ENCODE assay signal across 11 cellular contexts in genomic region chr2:220504890-220505564, GRCh38.
DNase-seq lines count a peak whose midpoint lies in the region; ATAC-seq and TF ChIP-seq lines count a peak whose summit lies in the region.
"Had no signal": no experiment of that assay in that cellular context is flagged by ENCODE, and none has a peak within 500 bp of the region (broad histone marks: within the 10 kb centered on the region; RNA-seq: fewer than 3 reads in every experiment).

No MANE protein-coding gene starts in this region.

- H3K36me3 ChIP-seq in hepatocyte (replicated peaks; ENCODE audit: insufficient read depth, low read depth), result no peaks in the 10 kb centered on the region
- no peaks in the 10 kb centered on the region for H3K36me3 ChIP-seq in upper lobe of left lung

- H3K27ac Mint-ChIP-seq in mesothelial cell of epicardium, result no peak overlapping the region

- ATAC-seq in upper lobe of left lung (ENCODE audit: low FRiP score in 2 of 2), result no peak

- H3K79me2 ChIP-seq in hepatocyte, result no peaks in the 10 kb centered on the region

- no peak for TF ChIP-seq CTCF in AG10803 (conservative IDR thresholded peaks at IDR 0.05; ENCODE audit: low read length)
- TF ChIP-seq CTCF in hepatocyte (IDR thresholded peaks at IDR 0.05; ENCODE audit: poor library complexity), result no peak
- no peak for TF ChIP-seq CTCF in upper lobe of left lung (IDR thresholded peaks at IDR 0.05)
- TF ChIP-seq CTCF in mesothelial cell of epicardium (IDR thresholded peaks at IDR 0.05; ENCODE audit: unreplicated experiment), result no peak

- peak; percentile 44 for DNase-seq in AG10803 (ENCODE audit: low read depth)
- DNase-seq in M059J (ENCODE audit: low read depth), result peak; percentile 77
- peak; percentile 89 for DNase-seq in SHP77 treated with DMSO at 0.1 percent for 48 hours (lab: John Stamatoyannopoulos, UW)
- peak; percentile 48 for DNase-seq in hepatocyte (ENCODE audit: low spot score)
- DNase-seq in HuH-7.5 (ENCODE audit: low spot score), result no peak
- no peak for DNase-seq in upper lobe of left lung
- DNase-seq in activated CD8-positive, alpha-beta memory T cell treated with anti-CD3 and anti-CD28 coated beads, Interleukin-2, amount 50 U/mL, for 48 hours, result no peak
- DNase-seq in mesothelial cell of epicardium (ENCODE audit: low spot score in 2 of 2, unreplicated experiment in 2 of 2), result no peak
- DNase-seq: C1 segment of cervical spinal cord; cerebellar nuclear complex; stimulated activated CD4-positive, alpha-beta T cell treated with anti-CD3 and anti-CD28 coated beads, Interleukin-4, amount 100 ng/mL, for 4 hours had no signal

- no peak for TF ChIP-seq EP300 in upper lobe of left lung (IDR thresholded peaks at IDR 0.05)

- H3K4me1 ChIP-seq in hepatocyte (ENCODE audit: insufficient read depth) (no peaks in the 10 kb centered on the region), upper lobe of left lung (peaks cover 0 to 3% (median 0%) of the 10 kb centered on the region in 4 donors)

- peak overlapping the region; percentile 32 for H2AFZ ChIP-seq in hepatocyte

- TF ChIP-seq POLR2A in upper lobe of left lung (IDR thresholded peaks at IDR 0.05), result no peak

- H3K4me3 Mint-ChIP-seq in mesothelial cell of epicardium, result no peak overlapping the region

- H4K20me1 ChIP-seq in hepatocyte (ENCODE audit: insufficient read depth, poor library complexity, severe bottlenecking), result no peaks in the 10 kb centered on the region

- H3K4me1 Mint-ChIP-seq in mesothelial cell of epicardium, result peaks cover 45% of the 10 kb centered on the region

- no peaks in the 10 kb centered on the region for H3K9me3 ChIP-seq in hepatocyte (ENCODE audit: low read depth)
- H3K9me3 ChIP-seq in upper lobe of left lung, result no peaks in the 10 kb centered on the region

- H3K9me2 ChIP-seq in hepatocyte (replicated peaks; ENCODE audit: insufficient read depth), result no peaks in the 10 kb centered on the region

- WGBS in hepatocyte (ENCODE audit: low lambda C conversion rate, missing lambda C conversion rate), result 37% methylated on average over 2 of the region's 2 CpGs
- WGBS in upper lobe of left lung, 2 donors, result 11 to 31% methylated on average over 2 of the region's 2 CpGs

- H3K4me2 ChIP-seq in hepatocyte, result peak overlapping the region; percentile 15

- H3K27me3 Mint-ChIP-seq in mesothelial cell of epicardium (ENCODE audit: low read depth), result no peaks in the 10 kb centered on the region

- H3K4me3 ChIP-seq in AG10803 (ENCODE audit: low read length) (no peak overlapping the region), hepatocyte (no peak overlapping the region), upper lobe of left lung (no peak overlapping the region)

- H3K27ac ChIP-seq in hepatocyte (peak overlapping the region; percentile 67), upper lobe of left lung (no peak overlapping the region)

- peaks cover 12% of the 10 kb centered on the region for H3K36me3 Mint-ChIP-seq in mesothelial cell of epicardium

- H3K9me3 Mint-ChIP-seq in mesothelial cell of epicardium, result peaks cover 18% of the 10 kb centered on the region

- no peaks in the 10 kb centered on the region for H3K27me3 ChIP-seq in hepatocyte
- no peaks in the 10 kb centered on the region for H3K27me3 ChIP-seq in upper lobe of left lung

Comparison
In these comparisons a context has a peak if more than half of its experiments do, and no peak if none do; other contexts are left out.
1. DNase-seq: peak in AG10803 (single experiment), M059J (single experiment), SHP77 treated with DMSO at 0.1 percent for 48 hours (single experiment) and hepatocyte (single experiment); none in HuH-7.5 (single experiment), upper lobe of left lung (0 of 2), activated CD8-positive, alpha-beta memory T cell treated with anti-CD3 and anti-CD28 coated beads, Interleukin-2, amount 50 U/mL, for 48 hours (single experiment) and mesothelial cell of epicardium (0 of 2).